In genomic region chr1:228163776-228164534, GRCh38 we compare ENCODE assay signal across 9 cellular contexts. TPM values are rescaled to one million over a fixed set of nuclear protein-coding genes. Genes with fewer than 3 reads are reported as not detected.
A peak's percentile ranks its signal among the peaks of the same experiment; 100 is the strongest.
DNase-seq lines count a peak whose midpoint lies in the region; ATAC-seq and TF ChIP-seq lines count a peak whose summit lies in the region.
"Had no signal": no experiment of that assay in that cellular context is flagged by ENCODE, and none has a peak within 500 bp of the region (broad histone marks: within the 10 kb centered on the region; RNA-seq: fewer than 3 reads in every experiment).

No MANE protein-coding gene starts in this region.

- no peak overlapping the region for H3K27ac ChIP-seq in HEK293 (ENCODE audit: extremely low read depth, low read depth, low read length)
- peak overlapping the region in 18 of 21 experiments; percentile 36 to 100 (median 98) for H3K27ac ChIP-seq in skin epidermis

- H3K27ac Mint-ChIP-seq in activated T-helper 17 cell treated with anti-CD3 and anti-CD28 coated beads, Interleukin-2, amount 50 U/mL, for 72 hours, result peak overlapping the region; percentile 91
- peak overlapping the region; percentile 88 to 99 (median 94) for H3K27ac Mint-ChIP-seq in immature natural killer cell

- ATAC-seq in activated T-helper 17 cell treated with anti-CD3 and anti-CD28 coated beads, Interleukin-2, amount 50 U/mL, for 72 hours (replicated peaks), result no peak
- ATAC-seq in GM18519 (IDR thresholded peaks at IDR 0.05; ENCODE audit: low FRiP score, unreplicated experiment) (no peak), HG02610 (IDR thresholded peaks at IDR 0.05; ENCODE audit: unreplicated experiment) (no peak)

- no peak for DNase-seq in immature natural killer cell
- DNase-seq in SW 1271 (lab: John Stamatoyannopoulos, UW), result no peak
- DNase-seq in COLO829 (ENCODE audit: low spot score), result no peak
- DNase-seq: foreskin fibroblast had no signal

- peaks cover 4% of the 10 kb centered on the region for H3K4me1 ChIP-seq in HEK293 (ENCODE audit: control insufficient read depth, insufficient read depth, low read length)

- H3K36me3 ChIP-seq in HEK293 (ENCODE audit: control insufficient read depth in 2 of 2, insufficient read depth in 1 of 2, low read length in 2 of 2), result peaks cover 0 to 3% of the 10 kb centered on the region in 2 experiments; a peak in 1 of 3 replicates

- H3K36me3 Mint-ChIP-seq in activated T-helper 17 cell treated with anti-CD3 and anti-CD28 coated beads, Interleukin-2, amount 50 U/mL, for 72 hours (ENCODE audit: low read depth), result peaks cover 10% of the 10 kb centered on the region
- no peaks in the 10 kb centered on the region for H3K36me3 Mint-ChIP-seq in immature natural killer cell

- peaks cover 11% of the 10 kb centered on the region for H3K4me1 Mint-ChIP-seq in activated T-helper 17 cell treated with anti-CD3 and anti-CD28 coated beads, Interleukin-2, amount 50 U/mL, for 72 hours
- H3K4me1 Mint-ChIP-seq in immature natural killer cell, result peaks cover 20 to 29% of the 10 kb centered on the region in 2 donors

- H3K4me3 Mint-ChIP-seq in activated T-helper 17 cell treated with anti-CD3 and anti-CD28 coated beads, Interleukin-2, amount 50 U/mL, for 72 hours, result peak overlapping the region; percentile 80
- H3K4me3 Mint-ChIP-seq in immature natural killer cell, result peak overlapping the region; percentile 67 to 96 (median 91)

- CTCF ChIA-PET in HEK293 (lab: Yijun Ruan, JAX), result interaction anchor here (0.6 to 6.1 kb wide), 6 partner anchors 10 to 166 kb away, joined by 3 to 50 read pairs (median 4); no protein-coding TSS in a partner anchor

- no peaks in the 10 kb centered on the region for H3K9me3 ChIP-seq in HEK293 (ENCODE audit: control insufficient read depth, insufficient read depth, low read depth, low read length)

- POLR2A ChIA-PET in HEK293 (lab: Yijun Ruan, JAX), result interaction anchor here (0.5 to 7.7 kb wide), 7 partner anchors 11 to 327 kb away, joined by 3 to 82 read pairs (median 18); partner anchors contain the start of genes ARF1, GJC2 and GUK1

- H3K4me3 ChIP-seq in HEK293 (ENCODE audit: low read depth, low read length) (no peak overlapping the region), skin epidermis (no peak overlapping the region)

- no peak for TF ChIP-seq CTCF in HEK293 (tag by site-specific recombination; IDR thresholded peaks at IDR 0.05)

- no peaks in the 10 kb centered on the region for H3K9me3 Mint-ChIP-seq in activated T-helper 17 cell treated with anti-CD3 and anti-CD28 coated beads, Interleukin-2, amount 50 U/mL, for 72 hours
- no peaks in the 10 kb centered on the region for H3K9me3 Mint-ChIP-seq in immature natural killer cell

- no peaks in the 10 kb centered on the region for H3K27me3 Mint-ChIP-seq in activated T-helper 17 cell treated with anti-CD3 and anti-CD28 coated beads, Interleukin-2, amount 50 U/mL, for 72 hours
- H3K27me3 Mint-ChIP-seq in immature natural killer cell (ENCODE audit: low read depth in 3 of 3), result peaks cover 4 to 13% (median 10%) of the 10 kb centered on the region in 3 donors

TF ChIP-seq in HEK293, 187 proteins besides CTCF, POLR2A, EP300 and RAD21:
- TF ChIP-seq GLIS1 (tag by site-specific recombination; IDR thresholded peaks at IDR 0.05) (peak; percentile 73), ZIC2 (tag by site-specific recombination; IDR thresholded peaks at IDR 0.05) (peak; percentile 46), ZNF174 (tag by site-specific recombination; IDR thresholded peaks at IDR 0.05) (no peak), GLIS2 (tag by site-specific recombination; IDR thresholded peaks at IDR 0.05) (0 out of 2 replicates have a peak, but pooled peaks have one; percentile 19)

RNA-seq across cellular contexts. Expression of gene IBA57, which starts 1.6 kb away (rescaled TPM):
- 1 to 10 TPM; 6.6 to 8.8 TPM for total RNA-seq in activated T-helper 17 cell treated with anti-CD3 and anti-CD28 coated beads, Interleukin-2, amount 50 U/mL, for 72 hours
- 1 to 10 TPM; 2.0 to 4.4 (median 2.0) TPM for polyA plus RNA-seq in immature natural killer cell

RNA-seq across cellular contexts. Expression of gene GJC2, which starts 14.2 kb away (rescaled TPM):
- total RNA-seq in activated T-helper 17 cell treated with anti-CD3 and anti-CD28 coated beads, Interleukin-2, amount 50 U/mL, for 72 hours, result under 1 TPM; 0.43 to 0.61 TPM
- not detected for polyA plus RNA-seq in immature natural killer cell

RNA-seq across cellular contexts. Expression of gene GUK1, which starts 23.9 kb away (rescaled TPM):
- total RNA-seq in activated T-helper 17 cell treated with anti-CD3 and anti-CD28 coated beads, Interleukin-2, amount 50 U/mL, for 72 hours, result 100 to 1,000 TPM; 284 to 285 TPM
- 100 to 1,000 TPM; 516 to 803 (median 763) TPM for polyA plus RNA-seq in immature natural killer cell

RNA-seq across cellular contexts. Expression of gene OBSCN, which starts 43.9 kb away (rescaled TPM):
- 10 to 100 TPM; 10.8 to 60.0 TPM for total RNA-seq in activated T-helper 17 cell treated with anti-CD3 and anti-CD28 coated beads, Interleukin-2, amount 50 U/mL, for 72 hours
- 1 to 10 TPM in 1 of 3 donors, under 1 TPM in 1, not detected in 1; 0.19 to 1.9 TPM for polyA plus RNA-seq in immature natural killer cell

RNA-seq across cellular contexts. Expression of gene MRPL55, which starts 54.9 kb away (rescaled TPM):
- total RNA-seq in activated T-helper 17 cell treated with anti-CD3 and anti-CD28 coated beads, Interleukin-2, amount 50 U/mL, for 72 hours, result 10 to 100 TPM; 42.3 to 48.6 TPM
- polyA plus RNA-seq in immature natural killer cell, result 100 to 1,000 TPM; 125 to 230 (median 129) TPM
